Comparison of ENCODE assay signal across 18 cellular contexts in genomic region chr12:45263587-45263986, GRCh38. TPM values are rescaled to one million over a fixed set of nuclear protein-coding genes. Genes with fewer than 3 reads are reported as not detected.
DNase-seq lines count a peak whose midpoint lies in the region; ATAC-seq and TF ChIP-seq lines count a peak whose summit lies in the region.
"Had no signal": no experiment of that assay in that cellular context is flagged by ENCODE, and none has a peak within 500 bp of the region (broad histone marks: within the 10 kb centered on the region; RNA-seq: fewer than 3 reads in every experiment).

No MANE protein-coding gene starts in this region.

- no peak for TF ChIP-seq POLR2A in uterus (IDR thresholded peaks at IDR 0.05)

- H3K4me3 Mint-ChIP-seq in endodermal cell: no peak overlapping the region
- H3K4me3 Mint-ChIP-seq: CD8-positive, alpha-beta memory T cell had no signal

- no peaks in the 10 kb centered on the region for H3K9me3 ChIP-seq in endodermal cell (ENCODE audit: control insufficient read depth, low read length)
- no peaks in the 10 kb centered on the region for H3K9me3 ChIP-seq in mesodermal cell (ENCODE audit: control insufficient read depth, low read length)
- no peaks in the 10 kb centered on the region for H3K9me3 ChIP-seq in uterus
- no peaks in the 10 kb centered on the region for H3K9me3 ChIP-seq in BE2C

- H3K4me1 ChIP-seq in endodermal cell (ENCODE audit: control insufficient read depth, insufficient read depth, low read length): peaks cover 26% of the 10 kb centered on the region
- H3K4me1 ChIP-seq in mesodermal cell (ENCODE audit: control insufficient read depth, insufficient read depth, low read length, poor library complexity, severe bottlenecking): peaks cover 35% of the 10 kb centered on the region
- H3K4me1 ChIP-seq in rectal smooth muscle tissue (ENCODE audit: control insufficient read depth, insufficient read depth, low read length): peaks cover 8% of the 10 kb centered on the region
- peaks cover 0 to 3% of the 10 kb centered on the region in 2 donors for H3K4me1 ChIP-seq in uterus
- H3K4me1 ChIP-seq in BE2C: peaks cover 7% of the 10 kb centered on the region

- no peak overlapping the region for H3K27ac ChIP-seq in endodermal cell (ENCODE audit: low read depth, low read length)
- H3K27ac ChIP-seq in mesodermal cell (ENCODE audit: low read depth, low read length, severe bottlenecking): peak overlapping the region; percentile 66
- H3K27ac ChIP-seq in rectal smooth muscle tissue (ENCODE audit: low read depth, low read length): peak overlapping the region; percentile 48
- peak overlapping the region; percentile 56 to 68 for H3K27ac ChIP-seq in uterus

- H3K36me3 ChIP-seq in endodermal cell (ENCODE audit: control insufficient read depth, insufficient read depth, low read length) (no peaks in the 10 kb centered on the region), mesodermal cell (ENCODE audit: control insufficient read depth, insufficient read depth, low read length) (peaks cover 24% of the 10 kb centered on the region), rectal smooth muscle tissue (ENCODE audit: control insufficient read depth, insufficient read depth, low read length) (no peaks in the 10 kb centered on the region), uterus (no peaks in the 10 kb centered on the region), BE2C (no peaks in the 10 kb centered on the region; the same call in 1 of the 2 replicates)

- H3K27me3 ChIP-seq in endodermal cell (ENCODE audit: control insufficient read depth, insufficient read depth, low read length, poor library complexity, severe bottlenecking) (no peaks in the 10 kb centered on the region), rectal smooth muscle tissue (ENCODE audit: control insufficient read depth, insufficient read depth, low read length) (no peaks in the 10 kb centered on the region), uterus (no peaks in the 10 kb centered on the region), BE2C (no peaks in the 10 kb centered on the region)

- no peaks in the 10 kb centered on the region for H3K27me3 Mint-ChIP-seq in endodermal cell (ENCODE audit: insufficient read depth)
- H3K27me3 Mint-ChIP-seq: CD8-positive, alpha-beta memory T cell had no signal

- intact Hi-C loops in uterus (cut with DNase I; ENCODE audit: low total_unique reads): no loop called here

- H3K9ac ChIP-seq in endodermal cell (ENCODE audit: extremely low read depth, low read length, poor library complexity, severe bottlenecking) (no peak overlapping the region), rectal smooth muscle tissue (ENCODE audit: low read length) (no peak overlapping the region)

- peak overlapping the region; percentile 57 for H3K27ac Mint-ChIP-seq in endodermal cell
- H3K27ac Mint-ChIP-seq: CD8-positive, alpha-beta memory T cell had no signal

- WGBS in endodermal cell (ENCODE audit: insufficient coverage in 1 of 2, insufficient read length in 1 of 2), 2 experiments: 90 to 94% methylated on average over 1 to 3 of the region's 3 CpGs
- WGBS in mesodermal cell (ENCODE audit: insufficient coverage in 2 of 2), 2 experiments: 89 to 100% methylated on average over 1 to 2 of the region's 3 CpGs

- no peaks in the 10 kb centered on the region for H3K9me3 Mint-ChIP-seq in endodermal cell
- H3K9me3 Mint-ChIP-seq: CD8-positive, alpha-beta memory T cell had no signal

- ATAC-seq in GM18873 (IDR thresholded peaks at IDR 0.05; ENCODE audit: low FRiP score, unreplicated experiment): no peak
- ATAC-seq: HCT116 had no signal

- no peak for TF ChIP-seq CTCF in endodermal cell (conservative IDR thresholded peaks at IDR 0.05)
- TF ChIP-seq CTCF in uterus (IDR thresholded peaks at IDR 0.05): no peak
- TF ChIP-seq CTCF in BE2C (IDR thresholded peaks at IDR 0.05; ENCODE audit: low read depth, low read length): no peak

- H3K4me3 ChIP-seq in endodermal cell (ENCODE audit: low read length) (no peak overlapping the region), mesodermal cell (ENCODE audit: extremely low read depth, insufficient read depth, low read length, poor library complexity, severe bottlenecking) (no peak overlapping the region), rectal smooth muscle tissue (ENCODE audit: low read length) (no peak overlapping the region), uterus (no peak overlapping the region), BE2C (ENCODE audit: low read depth, low read length) (no peak overlapping the region)

- peaks cover 46% of the 10 kb centered on the region for H3K4me1 Mint-ChIP-seq in endodermal cell

- peak; percentile 41 for DNase-seq in endodermal cell
- no peak for DNase-seq in uterus
- DNase-seq in NCI-H1048 (lab: John Stamatoyannopoulos, UW): no peak
- DNase-seq in BE2C: no peak
- DNase-seq: C1 segment of cervical spinal cord; CD8-positive, alpha-beta memory T cell; GOT3; MM.1S; NCI-H1092 treated with DMSO at 0.1 percent for 48 hours; NCI-H146; NCI-H2081; NCI-H748 treated with DMSO at 0.1 percent for 48 hours; NK-92 treated with Interleukin-12 subunit alpha and Interleukin-12 subunit beta, amount 100 ng/mL, for 24 hours; Right ventricle myocardium superior had no signal

- peaks cover 5% of the 10 kb centered on the region for H3K36me3 Mint-ChIP-seq in endodermal cell (ENCODE audit: low read depth)

RNA-seq across cellular contexts. Expression of gene ANO6, which starts 47.7 kb away (rescaled TPM):
- total RNA-seq in endodermal cell: 10 to 100 TPM; 53.5 to 55.2 TPM
- polyA plus RNA-seq in endodermal cell (2013, experiment 1 of 2): 30.0 TPM
- polyA plus RNA-seq in endodermal cell (2013, experiment 2 of 2): 29.1 TPM
- 72.5 TPM for polyA plus RNA-seq in mesodermal cell (2013, experiment 1 of 2)
- polyA plus RNA-seq in mesodermal cell (2013, experiment 2 of 2): 70.8 TPM
- 100 to 1,000 TPM in 1 of 4 donors, 10 to 100 TPM in 3; 53.8 to 125 (median 75.9) TPM for total RNA-seq in uterus
- polyA plus RNA-seq in BE2C (2012; ENCODE audit: insufficient read depth, insufficient read length, low read depth): 46.2 TPM
